ENCODE assay signal across 8 cellular contexts in the genomic region with DNA sequence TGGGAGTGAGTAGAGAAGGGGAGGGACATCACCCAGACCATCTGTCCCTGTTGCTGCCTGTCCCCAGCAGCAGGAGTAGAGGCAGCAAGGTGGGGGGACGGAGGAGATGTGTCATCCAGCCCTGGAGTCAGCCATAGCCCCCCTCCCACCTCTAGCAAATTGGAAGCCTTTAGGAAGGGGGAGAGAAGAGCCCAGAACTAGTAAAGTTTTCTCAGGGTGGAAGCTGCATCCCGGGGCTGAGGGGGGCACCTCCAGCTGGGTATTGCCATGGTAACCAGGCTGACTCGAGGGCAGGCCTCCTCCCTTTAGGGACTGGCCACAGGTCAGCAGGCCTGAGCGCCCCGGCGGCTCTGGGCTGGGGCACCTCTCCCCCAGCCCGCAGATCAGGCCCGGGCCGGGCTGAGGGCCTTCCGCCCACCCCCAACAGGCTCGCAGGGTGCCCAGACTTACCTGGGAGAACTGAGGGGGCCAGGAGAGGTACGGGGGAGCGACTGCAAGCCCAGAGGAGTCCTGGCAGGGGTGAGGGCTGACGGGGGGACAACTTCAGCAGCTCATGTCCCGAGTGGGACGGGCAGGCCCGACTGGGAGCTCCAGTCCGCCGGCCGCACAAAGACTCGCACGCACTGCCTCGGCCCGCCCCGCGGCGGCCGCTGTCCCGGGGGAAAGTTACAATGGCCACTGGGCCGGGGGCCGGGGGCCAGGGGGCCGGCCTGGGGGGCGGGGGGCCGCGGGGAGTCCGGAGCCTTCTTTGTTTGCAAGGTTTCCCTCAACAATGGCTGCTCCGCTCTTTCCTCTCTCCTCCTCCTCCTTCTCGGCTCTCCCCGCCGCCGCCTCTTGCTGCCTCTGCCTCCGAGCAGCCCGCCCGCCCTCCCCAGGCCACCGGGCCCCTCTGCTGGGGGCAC. TPM values are rescaled to one million over a fixed set of nuclear protein-coding genes. Genes with fewer than 3 reads are reported as not detected.
DNase-seq lines count a peak whose midpoint lies in the region; ATAC-seq and TF ChIP-seq lines count a peak whose summit lies in the region.

No MANE protein-coding gene starts in this region.

- no peak for TF ChIP-seq CTCF in OCI-LY1 (IDR thresholded peaks at IDR 0.05; ENCODE audit: low read length)
- no peak for TF ChIP-seq CTCF in colonic mucosa (IDR thresholded peaks at IDR 0.05)
- TF ChIP-seq CTCF in upper lobe of left lung (IDR thresholded peaks at IDR 0.05) = no peak

- no peaks in the 10 kb centered on the region for H3K9me3 ChIP-seq in OCI-LY1 (ENCODE audit: low read length)
- no peaks in the 10 kb centered on the region for H3K9me3 ChIP-seq in colonic mucosa
- H3K9me3 ChIP-seq in mesenchymal stem cell (ENCODE audit: control insufficient read depth, low read length) = no peaks in the 10 kb centered on the region
- H3K9me3 ChIP-seq in upper lobe of left lung = no peaks in the 10 kb centered on the region

- H2BK120ac ChIP-seq in mesenchymal stem cell (ENCODE audit: low read depth, low read length) = peak overlapping the region; percentile 71

- WGBS in mesenchymal stem cell = 1% methylated on average over 23 of the region's 45 CpGs
- WGBS in upper lobe of left lung, 2 donors = 0 to 3% methylated on average over 28 to 30 of the region's 45 CpGs

- no peak overlapping the region for H2AFZ ChIP-seq in OCI-LY1 (ENCODE audit: low read length)
- no peak overlapping the region for H2AFZ ChIP-seq in mesenchymal stem cell (ENCODE audit: low read depth, low read length)

- TF ChIP-seq EP300 in upper lobe of left lung (IDR thresholded peaks at IDR 0.05) = no peak

- no peaks in the 10 kb centered on the region for H4K20me1 ChIP-seq in OCI-LY1 (ENCODE audit: insufficient read depth, low read length)

- peaks cover 25% of the 10 kb centered on the region for H3K36me3 ChIP-seq in H7 (replicated peaks; ENCODE audit: control insufficient read depth, insufficient read depth, low read length)
- H3K36me3 ChIP-seq in OCI-LY1 (ENCODE audit: insufficient read depth, low read length) = peaks cover 21% of the 10 kb centered on the region; the same call in 1 of the 2 replicates
- H3K36me3 ChIP-seq in colonic mucosa = peaks cover 18% of the 10 kb centered on the region
- H3K36me3 ChIP-seq in mesenchymal stem cell (ENCODE audit: control insufficient read depth in 1 of 2, insufficient read depth in 2 of 2, low read depth in 1 of 2, low read length in 2 of 2) = peaks cover 25 to 28% of the 10 kb centered on the region in 2 experiments
- H3K36me3 ChIP-seq in upper lobe of left lung = peaks cover 21 to 25% (median 22%) of the 10 kb centered on the region in 4 donors

- peak overlapping the region; percentile 28 for H3K27ac ChIP-seq in OCI-LY1 (ENCODE audit: low read depth, low read length, poor library complexity, severe bottlenecking)
- peak overlapping the region; percentile 73 for H3K27ac ChIP-seq in colonic mucosa
- H3K27ac ChIP-seq in mesenchymal stem cell (ENCODE audit: low read length, poor library complexity, severe bottlenecking) = peak overlapping the region; percentile 66
- peak overlapping the region; percentile 82 to 99 (median 96) for H3K27ac ChIP-seq in upper lobe of left lung

- H3K79me2 ChIP-seq in OCI-LY1 (ENCODE audit: insufficient read depth, low read length) = peaks cover 18% of the 10 kb centered on the region

- peak; percentile 35 for DNase-seq in EL
- peak; percentile 73 for DNase-seq in H7
- DNase-seq in colonic mucosa = peak; percentile 40
- DNase-seq in mesenchymal stem cell = peak; percentile 55
- peak in 1 of 2 donors; percentile 90 for DNase-seq in upper lobe of left lung
- DNase-seq in UCSD-AML1 (lab: John Stamatoyannopoulos, UW; ENCODE audit: unreplicated experiment) = no peak
- DNase-seq in cortex of kidney (lab: John Stamatoyannopoulos, UW) = no peak

- peak overlapping the region; percentile 76 to 90 for H3K18ac ChIP-seq in mesenchymal stem cell (ENCODE audit: low read depth in 1 of 2, low read length in 2 of 2)

- no peak overlapping the region for H4K8ac ChIP-seq in mesenchymal stem cell (ENCODE audit: low read length)

- H3K14ac ChIP-seq in mesenchymal stem cell (ENCODE audit: low read length in 2 of 2) = peak overlapping the region; percentile 43 to 97

- H3K9ac ChIP-seq in OCI-LY1 (ENCODE audit: low read length) (peak overlapping the region; percentile 82), colonic mucosa (ENCODE audit: low read depth in 2 of 2, low read length in 2 of 2) (peak overlapping the region; percentile 68 to 69), mesenchymal stem cell (ENCODE audit: low read length) (peak overlapping the region; percentile 92)

- peak overlapping the region; percentile 17 for H2AK5ac ChIP-seq in mesenchymal stem cell (ENCODE audit: low read length, severe bottlenecking)

- H2BK12ac ChIP-seq in mesenchymal stem cell (ENCODE audit: low read length in 2 of 2) = peak overlapping the region in 1 of 2 experiments; percentile 7

- H2BK5ac ChIP-seq in mesenchymal stem cell (ENCODE audit: low read depth, low read length, poor library complexity, severe bottlenecking) = peak overlapping the region; percentile 35

- peak overlapping the region in 1 of 2 experiments; percentile 75 for H3K23ac ChIP-seq in mesenchymal stem cell (ENCODE audit: low read length in 2 of 2)

- peak overlapping the region; percentile 92 for H3K4me2 ChIP-seq in OCI-LY1 (ENCODE audit: low read length)
- H3K4me2 ChIP-seq in mesenchymal stem cell (ENCODE audit: low read length, poor library complexity, severe bottlenecking) = peak overlapping the region; percentile 82

- H3K9me2 ChIP-seq in OCI-LY1 (ENCODE audit: low read depth, low read length) = no peaks in the 10 kb centered on the region

- peak overlapping the region; percentile 68 for H2BK15ac ChIP-seq in mesenchymal stem cell (ENCODE audit: low read depth, poor library complexity, severe bottlenecking)

- peaks cover 56% of the 10 kb centered on the region for H3K4me1 ChIP-seq in OCI-LY1 (ENCODE audit: insufficient read depth, low read length, severe bottlenecking)
- H3K4me1 ChIP-seq in colonic mucosa = peaks cover 38% of the 10 kb centered on the region
- peaks cover 37% of the 10 kb centered on the region for H3K4me1 ChIP-seq in mesenchymal stem cell (ENCODE audit: control insufficient read depth, insufficient read depth, low read depth, low read length)
- H3K4me1 ChIP-seq in upper lobe of left lung = peaks cover 62 to 68% (median 65%) of the 10 kb centered on the region in 4 donors

- H3K4ac ChIP-seq in mesenchymal stem cell (ENCODE audit: low read depth in 1 of 2, low read length in 2 of 2) = peak overlapping the region; percentile 61 to 89

- peak in 1 of 2 donors; percentile 25 for ATAC-seq in upper lobe of left lung (ENCODE audit: low FRiP score in 2 of 2)

- H4K91ac ChIP-seq in mesenchymal stem cell (ENCODE audit: low read length) = peak overlapping the region; percentile 30

- peaks cover 19% of the 10 kb centered on the region for H3K79me1 ChIP-seq in mesenchymal stem cell (replicated peaks; ENCODE audit: low read length, poor library complexity, severe bottlenecking)

- intact Hi-C loops in colonic mucosa (cut with DNase I) = no loop called here

- H3K27me3 ChIP-seq in H7 (ENCODE audit: control insufficient read depth, insufficient read depth, low read length) (no peaks in the 10 kb centered on the region), OCI-LY1 (ENCODE audit: insufficient read depth, low read length) (no peaks in the 10 kb centered on the region), colonic mucosa (no peaks in the 10 kb centered on the region), mesenchymal stem cell (ENCODE audit: control insufficient read depth in 1 of 2, insufficient read depth in 1 of 2, low read length in 2 of 2) (no peaks in the 10 kb centered on the region), upper lobe of left lung (no peaks in the 10 kb centered on the region)

- H3K4me3 ChIP-seq in H7 (ENCODE audit: insufficient read depth, low read depth, low read length) (peak overlapping the region; percentile 88), OCI-LY1 (ENCODE audit: low read depth, low read length, poor library complexity, severe bottlenecking) (peak overlapping the region; percentile 76), colonic mucosa (peak overlapping the region; percentile 75), mesenchymal stem cell (ENCODE audit: insufficient read depth in 1 of 2, low read depth in 1 of 2, low read length in 2 of 2) (peak overlapping the region; percentile 84 to 94), upper lobe of left lung (peak overlapping the region; percentile 59 to 72 (median 67))

- TF ChIP-seq POLR2A in upper lobe of left lung (IDR thresholded peaks at IDR 0.05) = no peak

- H3F3A ChIP-seq in OCI-LY1 (ENCODE audit: insufficient read depth, low read length) = no peaks in the 10 kb centered on the region

RNA-seq across cellular contexts. Expression of a gene that starts 6.0 kb away (rescaled TPM):
- total RNA-seq in H7 (2014; rRNA removed; shearing (Covaris generic)) = 85.5 and 87.2 TPM in 2 replicates
- total RNA-seq in colonic mucosa = 10 to 100 TPM; 30.8 to 31.4 TPM
- polyA plus RNA-seq in mesenchymal stem cell (2013, experiment 1 of 2) = 84.4 TPM
- polyA plus RNA-seq in mesenchymal stem cell (2013, experiment 2 of 2) = 79.9 TPM
- total RNA-seq in upper lobe of left lung = 100 to 1,000 TPM in 1 of 6 donors, 10 to 100 TPM in 5; 31.5 to 243 (median 54.9) TPM

RNA-seq across cellular contexts. Expression of a gene that starts 18.6 kb away (rescaled TPM):
- total RNA-seq in H7 (2014; rRNA removed; shearing (Covaris generic)) = 40.0 and 44.3 TPM in 2 replicates
- 10 to 100 TPM; 17.0 to 36.1 TPM for total RNA-seq in colonic mucosa
- polyA plus RNA-seq in mesenchymal stem cell (2013, experiment 1 of 2) = 25.0 TPM
- polyA plus RNA-seq in mesenchymal stem cell (2013, experiment 2 of 2) = 23.2 TPM
- 10 to 100 TPM; 29.3 to 57.6 (median 40.3) TPM for total RNA-seq in upper lobe of left lung

RNA-seq across cellular contexts. Expression of a gene that starts 38.0 kb away (rescaled TPM):
- total RNA-seq in H7 (2014; rRNA removed; shearing (Covaris generic)) = 83.6 and 87.1 TPM in 2 replicates
- total RNA-seq in colonic mucosa (10 to 100 TPM; 34.5 to 68.2 TPM), upper lobe of left lung (10 to 100 TPM; 21.4 to 72.8 (median 44.3) TPM)
- polyA plus RNA-seq in mesenchymal stem cell (2013, experiment 1 of 2) = 45.7 TPM
- 46.3 TPM for polyA plus RNA-seq in mesenchymal stem cell (2013, experiment 2 of 2)

RNA-seq across cellular contexts. Expression of a gene that starts 49.1 kb away (rescaled TPM):
- total RNA-seq in H7 (2014; rRNA removed; shearing (Covaris generic)) = 28.6 and 31.1 TPM in 2 replicates
- total RNA-seq in colonic mucosa (10 to 100 TPM; 21.9 to 26.6 TPM), upper lobe of left lung (10 to 100 TPM; 20.2 to 39.2 (median 30.1) TPM)
- 7.8 TPM for polyA plus RNA-seq in mesenchymal stem cell (2013, experiment 1 of 2)
- 8.2 TPM for polyA plus RNA-seq in mesenchymal stem cell (2013, experiment 2 of 2)

RNA-seq across cellular contexts. Expression of a gene that starts 58.2 kb away (rescaled TPM):
- 4.4 and 4.5 TPM in 2 replicates for total RNA-seq in H7 (2014; rRNA removed; shearing (Covaris generic))
- total RNA-seq in colonic mucosa (10 to 100 TPM; 25.1 to 31.3 TPM), upper lobe of left lung (10 to 100 TPM; 14.4 to 39.8 (median 25.5) TPM)
- 10.2 TPM for polyA plus RNA-seq in mesenchymal stem cell (2013, experiment 1 of 2)
- 9.6 TPM for polyA plus RNA-seq in mesenchymal stem cell (2013, experiment 2 of 2)

Comparison
In these comparisons a context has a peak if more than half of its experiments do, and no peak if none do; other contexts are left out.
1. DNase-seq: peak in EL (single experiment), H7 (single experiment), colonic mucosa (single experiment) and mesenchymal stem cell (single experiment); none in UCSD-AML1 (single experiment) and cortex of kidney (single experiment).
2. H3K27ac ChIP-seq: peak in every context shown above with its lines; median percentile 96 in upper lobe of left lung; 73 in colonic mucosa; 66 in mesenchymal stem cell; 28 in OCI-LY1.
3. Peak in every context shown above with its lines, with median percentiles within 50 percentile points of each other: H3K4me3 ChIP-seq and H3K9ac ChIP-seq.